In the genomic region with DNA sequence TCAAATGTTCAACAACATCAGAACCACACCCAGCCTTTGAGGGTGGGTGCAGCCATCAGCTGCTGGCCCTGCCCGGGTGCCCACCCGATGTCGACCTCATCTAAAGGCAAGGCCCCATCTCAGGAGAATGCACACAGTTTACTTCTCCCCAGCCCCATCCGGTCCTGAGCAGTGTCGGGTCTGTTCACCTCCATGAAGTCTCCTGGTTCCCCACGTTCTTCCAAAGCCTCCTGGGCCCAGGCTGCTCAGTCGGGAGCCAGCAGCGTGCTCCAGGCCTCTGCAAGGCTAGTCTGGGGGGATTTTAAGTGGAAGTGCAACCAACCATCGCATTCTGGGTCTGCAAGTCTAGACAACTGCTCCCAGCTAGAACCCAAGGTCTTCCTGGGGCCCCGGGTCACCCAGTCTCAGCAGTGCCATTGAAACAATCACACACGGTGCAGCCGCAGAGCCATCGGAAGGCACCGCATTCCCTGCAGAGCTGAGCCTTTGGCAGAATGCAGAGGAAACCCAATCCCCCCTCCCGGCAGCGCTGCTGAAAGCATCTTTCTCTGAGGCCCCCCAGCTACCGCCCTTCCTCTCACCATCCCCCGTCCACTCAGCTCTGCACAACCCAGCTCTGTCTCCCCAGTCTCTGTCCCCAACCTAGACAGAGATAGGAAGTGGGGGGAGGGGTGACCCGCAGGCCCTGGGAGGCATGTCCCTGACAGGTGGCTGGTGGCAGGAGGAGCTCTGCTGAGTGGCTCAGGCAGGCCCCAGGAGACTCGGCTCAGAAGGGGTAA, we compare ENCODE assay signal across 10 cellular contexts. TPM values are rescaled to one million over a fixed set of nuclear protein-coding genes. Genes with fewer than 3 reads are reported as not detected.
DNase-seq lines count a peak whose midpoint lies in the region; ATAC-seq and TF ChIP-seq lines count a peak whose summit lies in the region.
"Had no signal": no experiment of that assay in that cellular context is flagged by ENCODE, and none has a peak within 500 bp of the region (broad histone marks: within the 10 kb centered on the region; RNA-seq: fewer than 3 reads in every experiment).

No MANE protein-coding gene starts in this region.

- no peaks in the 10 kb centered on the region for H3K36me3 ChIP-seq in Peyer's patch

- H3K4me1 ChIP-seq in Peyer's patch = peaks cover 0 to 27% (median 6%) of the 10 kb centered on the region in 4 donors

- no peaks in the 10 kb centered on the region for H3K27me3 ChIP-seq in Peyer's patch

- peak overlapping the region in 2 of 4 donors; percentile 11 to 32 for H3K4me3 ChIP-seq in Peyer's patch
- H3K4me3 ChIP-seq: skin epidermis had no signal

- peak; percentile 60 for ATAC-seq in HG02798 (IDR thresholded peaks at IDR 0.05; ENCODE audit: poor library complexity, unreplicated experiment)

- no peak for TF ChIP-seq POLR2A in Peyer's patch (IDR thresholded peaks at IDR 0.05)

- peak; percentile 17 for DNase-seq in activated T-cell treated with anti-CD3 and anti-CD28 coated beads, Interleukin-2, amount 50 U/mL, for 1 hour
- no peak for DNase-seq in activated T-cell treated with anti-CD3 and anti-CD28 coated beads for 4 hours
- DNase-seq in Peyer's patch = peak; percentile 47 to 89 (median 86)
- DNase-seq in posterior vena cava (ENCODE audit: low spot score) = peak; percentile 75
- no peak for DNase-seq in T-helper 9 cell
- no peak for DNase-seq in kidney glomerular epithelial cell (lab: John Stamatoyannopoulos, UW)
- no peak for DNase-seq in HuH-7 (ENCODE audit: low spot score)

- no peak for TF ChIP-seq CTCF in Peyer's patch (IDR thresholded peaks at IDR 0.05)

- intact Hi-C loops in posterior vena cava (cut with DNase I) = no loop called here

- H3K27ac ChIP-seq in Peyer's patch = peak overlapping the region in 2 of 4 donors; percentile 14 to 76

- H3K9me3 ChIP-seq in Peyer's patch = no peaks in the 10 kb centered on the region

RNA-seq across cellular contexts. Expression of gene ESPNL, which starts 8.5 kb away (rescaled TPM):
- 1 to 10 TPM in 1 of 4 donors, under 1 TPM in 1, not detected in 2; 0.27 to 2.5 TPM for total RNA-seq in Peyer's patch
- total RNA-seq in posterior vena cava = 1 to 10 TPM in 1 of 2 donors, under 1 TPM in 1; 0.24 to 3.0 TPM

RNA-seq across cellular contexts. Expression of gene KLHL30, which starts 29.9 kb away (rescaled TPM):
- under 1 TPM in 2 of 4 donors, not detected in 2; 0.27 to 0.28 TPM for total RNA-seq in Peyer's patch
- 10 to 100 TPM in 1 of 2 donors, 1 to 10 TPM in 1; 9.6 to 10.7 TPM for total RNA-seq in posterior vena cava
- total RNA-seq: T-helper 2 cell treated with Interferon-gamma antibody and Interleukin-4, amounts not matched to agents 100 ng/mL and 5 ng/mL, for 36 hours had no signal

RNA-seq across cellular contexts. Expression of gene SCLY, which starts 47.8 kb away (rescaled TPM):
- total RNA-seq in Peyer's patch = 10 to 100 TPM; 13.2 to 45.2 (median 24.2) TPM
- 10 to 100 TPM in 1 of 2 donors, 1 to 10 TPM in 1; 8.6 to 11.5 TPM for total RNA-seq in posterior vena cava

RNA-seq across cellular contexts. Expression of gene ERFE, which starts 50.2 kb away (rescaled TPM):
- total RNA-seq in Peyer's patch (under 1 TPM in 3 of 4 donors, not detected in 1; 0.40 to 0.57 (median 0.53) TPM), posterior vena cava (1 to 10 TPM in 1 of 2 donors, under 1 TPM in 1; 0.79 to 2.3 TPM)

Comparison
In these comparisons a context has a peak if more than half of its experiments do, and no peak if none do; other contexts are left out.
1. DNase-seq: peak in activated T-cell treated with anti-CD3 and anti-CD28 coated beads, Interleukin-2, amount 50 U/mL, for 1 hour (single experiment), Peyer's patch (3 of 3) and posterior vena cava (single experiment); none in activated T-cell treated with anti-CD3 and anti-CD28 coated beads for 4 hours (single experiment), T-helper 9 cell (single experiment), kidney glomerular epithelial cell (single experiment) and HuH-7 (single experiment).
2. RNA of gene KLHL30, which starts 29.9 kb away (total RNA-seq): 9.6 to 10.7 TPM in posterior vena cava; 0.27 to 0.28 TPM in Peyer's patch; every median in the first group is over 4 times any median in the second.